10 cellular contexts compared by ENCODE assay signal in genomic region chr14:38079268-38079667, GRCh38.
A peak's percentile ranks its signal among the peaks of the same experiment; 100 is the strongest.
DNase-seq lines count a peak whose midpoint lies in the region; ATAC-seq, FAIRE-seq and TF ChIP-seq lines count a peak whose summit lies in the region.
"Had no signal": no experiment of that assay in that cellular context is flagged by ENCODE, and none has a peak within 500 bp of the region (broad histone marks: within the 10 kb centered on the region; RNA-seq: fewer than 3 reads in every experiment).

No MANE protein-coding gene starts in this region.

- 3% methylated on average over 1 of the region's 1 CpG for whole genome bisulfite sequencing in A549 (ENCODE audit: missing lambda C conversion rate)

- CTCF ChIA-PET in A549 (lab: Yijun Ruan, JAX): no interaction called here

- peak overlapping the region; percentile 51; the same call in 2 of the 3 replicates for H3K4me2 ChIP-seq in A549

- no peak overlapping the region for H3K27ac ChIP-seq in A549

- H3K4me1 Mint-ChIP-seq in effector memory CD8-positive, alpha-beta T cell (ENCODE audit: low read depth in 2 of 2): peaks cover 11 to 39% of the 10 kb centered on the region in 2 donors

- DNase-seq in A549 (ENCODE audit: low read depth in 1 of 2, low spot score in 1 of 2) (peak; percentile 6 to 36), GM19238 (ENCODE audit: insufficient read length, low spot score) (no peak), NCI-H2029 (lab: John Stamatoyannopoulos, UW) (no peak), GDM1 (lab: John Stamatoyannopoulos, UW) (no peak), A172 (ENCODE audit: low spot score) (no peak)
- DNase-seq in effector memory CD8-positive, alpha-beta T cell: no peak
- DNase-seq: NK-92 treated with Interleukin-12 subunit alpha and Interleukin-12 subunit beta, amount 100 ng/mL, for 24 hours; right cardiac atrium had no signal

- peak overlapping the region; percentile 27 to 68 for H3K4me3 Mint-ChIP-seq in effector memory CD8-positive, alpha-beta T cell

- no peaks in the 10 kb centered on the region for H3K9me3 ChIP-seq in A549

- TF ChIP-seq EP300 in A549 (IDR thresholded peaks at IDR 0.05): no peak

- no peak overlapping the region for H3K4me3 ChIP-seq in A549

- no peak for TF ChIP-seq POLR2A in A549 (IDR thresholded peaks at IDR 0.05; ENCODE audit: low read length)

- peak overlapping the region in 1 of 2 donors; percentile 78 for H3K27ac Mint-ChIP-seq in effector memory CD8-positive, alpha-beta T cell

- peaks cover 8% of the 10 kb centered on the region for H3K36me3 Mint-ChIP-seq in effector memory CD8-positive, alpha-beta T cell (ENCODE audit: insufficient read depth)

- TF ChIP-seq CTCF in A549 (IDR thresholded peaks at IDR 0.05): no peak

- POLR2A ChIA-PET in A549 (lab: Yijun Ruan, JAX): no interaction called here

- H3K4me1 ChIP-seq in A549: peaks cover 8% of the 10 kb centered on the region; the same call in 2 of the 3 replicates

- no peak for FAIRE-seq in A549 (lab: Jason Lieb, UNC)

- ATAC-seq in A549 (peak; percentile 44 to 62; a peak in 4 of 6 replicates), GM18867 (IDR thresholded peaks at IDR 0.05; ENCODE audit: unreplicated experiment) (peak; percentile 87), HG03196 (IDR thresholded peaks at IDR 0.05; ENCODE audit: unreplicated experiment) (peak; percentile 84)
- ATAC-seq in effector memory CD8-positive, alpha-beta T cell (replicated peaks): no peak
- ATAC-seq: right cardiac atrium had no signal

- no peaks in the 10 kb centered on the region for H3K9me3 Mint-ChIP-seq in effector memory CD8-positive, alpha-beta T cell

- TF ChIP-seq RAD21 in A549 (conservative IDR thresholded peaks at IDR 0.05 in 1 of 2, IDR thresholded peaks at IDR 0.05 in 1 of 2): no peak

- no peaks in the 10 kb centered on the region for H3K27me3 Mint-ChIP-seq in effector memory CD8-positive, alpha-beta T cell

TF ChIP-seq in A549, 52 proteins besides CTCF, POLR2A, EP300 and RAD21:
- no peak for TF ChIP-seq PBX3 (IDR thresholded peaks at IDR 0.05)
- 0 out of 4 replicates have a peak, but pooled peaks of 1 of the 2 experiments have one; percentile 14 for TF ChIP-seq CEBPB (IDR thresholded peaks at IDR 0.05)

Comparison
In these comparisons a context has a peak if more than half of its experiments do, and no peak if none do; other contexts are left out.
1. DNase-seq: peak in A549 (2 of 2); none in effector memory CD8-positive, alpha-beta T cell (0 of 3), GM19238 (single experiment), NCI-H2029 (single experiment), GDM1 (single experiment) and A172 (single experiment).